1 cellular context compared by ENCODE assay signal in the genomic region with DNA sequence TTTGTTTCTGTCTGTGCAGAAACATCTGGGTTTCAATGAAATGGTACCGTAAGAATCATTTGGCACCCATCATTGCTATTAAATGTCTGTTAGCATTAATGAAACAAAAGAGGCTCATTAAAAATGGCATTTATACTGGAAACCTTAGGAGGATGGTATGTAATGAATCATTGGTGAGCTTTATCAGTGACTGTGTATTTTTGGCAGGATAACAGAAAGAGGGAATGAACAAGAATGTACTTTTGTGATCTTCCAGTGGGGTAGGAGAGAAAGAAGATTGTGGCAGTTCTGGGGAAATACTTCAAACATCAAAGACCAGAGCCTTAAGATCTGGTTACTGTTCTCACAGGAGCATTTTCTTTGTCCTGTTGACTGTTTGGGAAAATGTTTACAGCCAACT.
TF ChIP-seq lines count a peak whose summit lies in the region.

No MANE protein-coding gene starts in this region.

TF ChIP-seq in SK-N-SH, 30 proteins besides CTCF, POLR2A, EP300 and RAD21 (continued from another document):
- TF ChIP-seq, protein P1, sequence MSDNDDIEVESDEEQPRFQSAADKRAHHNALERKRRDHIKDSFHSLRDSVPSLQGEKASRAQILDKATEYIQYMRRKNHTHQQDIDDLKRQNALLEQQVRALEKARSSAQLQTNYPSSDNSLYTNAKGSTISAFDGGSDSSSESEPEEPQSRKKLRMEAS (IDR thresholded peaks at IDR 0.05; ENCODE audit: low read depth): 0 out of 2 replicates have a peak, but pooled peaks have one; percentile 43
- 0 out of 2 replicates have a peak, but pooled peaks have one; percentile 57 for TF ChIP-seq SIN3A (IDR thresholded peaks at IDR 0.05; ENCODE audit: borderline replicate concordance, low read depth, low read length)
- peak; percentile 88; the same call in 1 of the 2 replicates for TF ChIP-seq FOXM1 (IDR thresholded peaks at IDR 0.05; ENCODE audit: low read depth)
- TF ChIP-seq NFIC (IDR thresholded peaks at IDR 0.05; ENCODE audit: borderline replicate concordance): peak; percentile 98
- TF ChIP-seq EZH2phosphoT487 (IDR thresholded peaks at IDR 0.05; ENCODE audit: borderline replicate concordance, low read depth): no peak
- TF ChIP-seq CHD2 (IDR thresholded peaks at IDR 0.05; ENCODE audit: low read length, partially characterized antibody): no peak
- TF ChIP-seq, protein P2, sequence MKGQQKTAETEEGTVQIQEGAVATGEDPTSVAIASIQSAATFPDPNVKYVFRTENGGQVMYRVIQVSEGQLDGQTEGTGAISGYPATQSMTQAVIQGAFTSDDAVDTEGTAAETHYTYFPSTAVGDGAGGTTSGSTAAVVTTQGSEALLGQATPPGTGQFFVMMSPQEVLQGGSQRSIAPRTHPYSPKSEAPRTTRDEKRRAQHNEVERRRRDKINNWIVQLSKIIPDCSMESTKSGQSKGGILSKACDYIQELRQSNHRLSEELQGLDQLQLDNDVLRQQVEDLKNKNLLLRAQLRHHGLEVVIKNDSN (IDR thresholded peaks at IDR 0.05; ENCODE audit: borderline replicate concordance, low read depth): no peak
- TF ChIP-seq GABPA (IDR thresholded peaks at IDR 0.05; ENCODE audit: low read depth): no peak
- peak; percentile 94 for TF ChIP-seq TEAD4 (IDR thresholded peaks at IDR 0.05; ENCODE audit: borderline replicate concordance, insufficient read depth)
- TF ChIP-seq, protein P3, sequence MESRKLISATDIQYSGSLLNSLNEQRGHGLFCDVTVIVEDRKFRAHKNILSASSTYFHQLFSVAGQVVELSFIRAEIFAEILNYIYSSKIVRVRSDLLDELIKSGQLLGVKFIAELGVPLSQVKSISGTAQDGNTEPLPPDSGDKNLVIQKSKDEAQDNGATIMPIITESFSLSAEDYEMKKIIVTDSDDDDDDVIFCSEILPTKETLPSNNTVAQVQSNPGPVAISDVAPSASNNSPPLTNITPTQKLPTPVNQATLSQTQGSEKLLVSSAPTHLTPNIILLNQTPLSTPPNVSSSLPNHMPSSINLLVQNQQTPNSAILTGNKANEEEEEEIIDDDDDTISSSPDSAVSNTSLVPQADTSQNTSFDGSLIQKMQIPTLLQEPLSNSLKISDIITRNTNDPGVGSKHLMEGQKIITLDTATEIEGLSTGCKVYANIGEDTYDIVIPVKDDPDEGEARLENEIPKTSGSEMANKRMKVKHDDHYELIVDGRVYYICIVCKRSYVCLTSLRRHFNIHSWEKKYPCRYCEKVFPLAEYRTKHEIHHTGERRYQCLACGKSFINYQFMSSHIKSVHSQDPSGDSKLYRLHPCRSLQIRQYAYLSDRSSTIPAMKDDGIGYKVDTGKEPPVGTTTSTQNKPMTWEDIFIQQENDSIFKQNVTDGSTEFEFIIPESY (IDR thresholded peaks at IDR 0.05; ENCODE audit: borderline replicate concordance, low read depth): peak; percentile 65; the same call in 1 of the 2 replicates
- TF ChIP-seq TAF1 (IDR thresholded peaks at IDR 0.05; ENCODE audit: borderline replicate concordance, low read depth, low read length): peak; percentile 28; the same call in 1 of the 2 replicates
- TF ChIP-seq YY1 (IDR thresholded peaks at IDR 0.05; ENCODE audit: low read depth): no peak
- TF ChIP-seq RXRA (IDR thresholded peaks at IDR 0.05; ENCODE audit: borderline replicate concordance, low read depth): peak; percentile 73; the same call in 1 of the 2 replicates
- TF ChIP-seq JUND (IDR thresholded peaks at IDR 0.05): peak; percentile 98
TF ChIP-seq in SK-N-SH: peak in this region for 14.
